Comparison of ENCODE assay signal across 2 cellular contexts in genomic region chr4:145824469-145824868, GRCh38.
TF ChIP-seq lines count a peak whose summit lies in the region.

No MANE protein-coding gene starts in this region.

TF ChIP-seq in GM23338, 12 proteins besides CTCF, POLR2A, EP300 and RAD21 (continued from another document):
- TF ChIP-seq, protein P1, sequence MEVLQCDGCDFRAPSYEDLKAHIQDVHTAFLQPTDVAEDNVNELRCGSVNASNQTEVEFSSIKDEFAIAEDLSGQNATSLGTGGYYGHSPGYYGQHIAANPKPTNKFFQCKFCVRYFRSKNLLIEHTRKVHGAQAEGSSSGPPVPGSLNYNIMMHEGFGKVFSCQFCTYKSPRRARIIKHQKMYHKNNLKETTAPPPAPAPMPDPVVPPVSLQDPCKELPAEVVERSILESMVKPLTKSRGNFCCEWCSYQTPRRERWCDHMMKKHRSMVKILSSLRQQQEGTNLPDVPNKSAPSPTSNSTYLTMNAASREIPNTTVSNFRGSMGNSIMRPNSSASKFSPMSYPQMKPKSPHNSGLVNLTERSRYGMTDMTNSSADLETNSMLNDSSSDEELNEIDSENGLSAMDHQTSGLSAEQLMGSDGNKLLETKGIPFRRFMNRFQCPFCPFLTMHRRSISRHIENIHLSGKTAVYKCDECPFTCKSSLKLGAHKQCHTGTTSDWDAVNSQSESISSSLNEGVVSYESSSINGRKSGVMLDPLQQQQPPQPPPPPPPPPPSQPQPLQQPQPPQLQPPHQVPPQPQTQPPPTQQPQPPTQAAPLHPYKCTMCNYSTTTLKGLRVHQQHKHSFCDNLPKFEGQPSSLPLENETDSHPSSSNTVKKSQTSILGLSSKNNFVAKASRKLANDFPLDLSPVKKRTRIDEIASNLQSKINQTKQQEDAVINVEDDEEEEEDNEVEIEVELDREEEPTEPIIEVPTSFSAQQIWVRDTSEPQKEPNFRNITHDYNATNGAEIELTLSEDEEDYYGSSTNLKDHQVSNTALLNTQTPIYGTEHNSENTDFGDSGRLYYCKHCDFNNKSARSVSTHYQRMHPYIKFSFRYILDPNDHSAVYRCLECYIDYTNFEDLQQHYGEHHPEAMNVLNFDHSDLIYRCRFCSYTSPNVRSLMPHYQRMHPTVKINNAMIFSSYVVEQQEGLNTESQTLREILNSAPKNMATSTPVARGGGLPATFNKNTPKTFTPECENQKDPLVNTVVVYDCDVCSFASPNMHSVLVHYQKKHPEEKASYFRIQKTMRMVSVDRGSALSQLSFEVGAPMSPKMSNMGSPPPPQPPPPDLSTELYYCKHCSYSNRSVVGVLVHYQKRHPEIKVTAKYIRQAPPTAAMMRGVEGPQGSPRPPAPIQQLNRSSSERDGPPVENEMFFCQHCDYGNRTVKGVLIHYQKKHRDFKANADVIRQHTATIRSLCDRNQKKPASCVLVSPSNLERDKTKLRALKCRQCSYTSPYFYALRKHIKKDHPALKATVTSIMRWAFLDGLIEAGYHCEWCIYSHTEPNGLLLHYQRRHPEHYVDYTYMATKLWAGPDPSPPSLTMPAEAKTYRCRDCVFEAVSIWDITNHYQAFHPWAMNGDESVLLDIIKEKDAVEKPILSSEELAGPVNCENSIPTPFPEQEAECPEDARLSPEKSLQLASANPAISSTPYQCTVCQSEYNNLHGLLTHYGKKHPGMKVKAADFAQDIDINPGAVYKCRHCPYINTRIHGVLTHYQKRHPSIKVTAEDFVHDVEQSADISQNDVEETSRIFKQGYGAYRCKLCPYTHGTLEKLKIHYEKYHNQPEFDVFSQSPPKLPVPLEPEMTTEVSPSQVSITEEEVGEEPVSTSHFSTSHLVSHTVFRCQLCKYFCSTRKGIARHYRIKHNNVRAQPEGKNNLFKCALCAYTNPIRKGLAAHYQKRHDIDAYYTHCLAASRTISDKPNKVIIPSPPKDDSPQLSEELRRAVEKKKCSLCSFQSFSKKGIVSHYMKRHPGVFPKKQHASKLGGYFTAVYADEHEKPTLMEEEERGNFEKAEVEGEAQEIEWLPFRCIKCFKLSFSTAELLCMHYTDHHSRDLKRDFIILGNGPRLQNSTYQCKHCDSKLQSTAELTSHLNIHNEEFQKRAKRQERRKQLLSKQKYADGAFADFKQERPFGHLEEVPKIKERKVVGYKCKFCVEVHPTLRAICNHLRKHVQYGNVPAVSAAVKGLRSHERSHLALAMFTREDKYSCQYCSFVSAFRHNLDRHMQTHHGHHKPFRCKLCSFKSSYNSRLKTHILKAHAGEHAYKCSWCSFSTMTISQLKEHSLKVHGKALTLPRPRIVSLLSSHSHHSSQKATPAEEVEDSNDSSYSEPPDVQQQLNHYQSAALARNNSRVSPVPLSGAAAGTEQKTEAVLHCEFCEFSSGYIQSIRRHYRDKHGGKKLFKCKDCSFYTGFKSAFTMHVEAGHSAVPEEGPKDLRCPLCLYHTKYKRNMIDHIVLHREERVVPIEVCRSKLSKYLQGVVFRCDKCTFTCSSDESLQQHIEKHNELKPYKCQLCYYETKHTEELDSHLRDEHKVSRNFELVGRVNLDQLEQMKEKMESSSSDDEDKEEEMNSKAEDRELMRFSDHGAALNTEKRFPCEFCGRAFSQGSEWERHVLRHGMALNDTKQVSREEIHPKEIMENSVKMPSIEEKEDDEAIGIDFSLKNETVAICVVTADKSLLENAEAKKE (CRISPR knock-in tag; IDR thresholded peaks at IDR 0.05): no peak
- TF ChIP-seq ZNF114 (CRISPR knock-in tag; IDR thresholded peaks at IDR 0.05): no peak
- TF ChIP-seq ETS1 (IDR thresholded peaks at IDR 0.05): no peak
- no peak for TF ChIP-seq EZH2phosphoT487 (IDR thresholded peaks at IDR 0.05; ENCODE audit: unreplicated experiment)
- TF ChIP-seq, protein P2, sequence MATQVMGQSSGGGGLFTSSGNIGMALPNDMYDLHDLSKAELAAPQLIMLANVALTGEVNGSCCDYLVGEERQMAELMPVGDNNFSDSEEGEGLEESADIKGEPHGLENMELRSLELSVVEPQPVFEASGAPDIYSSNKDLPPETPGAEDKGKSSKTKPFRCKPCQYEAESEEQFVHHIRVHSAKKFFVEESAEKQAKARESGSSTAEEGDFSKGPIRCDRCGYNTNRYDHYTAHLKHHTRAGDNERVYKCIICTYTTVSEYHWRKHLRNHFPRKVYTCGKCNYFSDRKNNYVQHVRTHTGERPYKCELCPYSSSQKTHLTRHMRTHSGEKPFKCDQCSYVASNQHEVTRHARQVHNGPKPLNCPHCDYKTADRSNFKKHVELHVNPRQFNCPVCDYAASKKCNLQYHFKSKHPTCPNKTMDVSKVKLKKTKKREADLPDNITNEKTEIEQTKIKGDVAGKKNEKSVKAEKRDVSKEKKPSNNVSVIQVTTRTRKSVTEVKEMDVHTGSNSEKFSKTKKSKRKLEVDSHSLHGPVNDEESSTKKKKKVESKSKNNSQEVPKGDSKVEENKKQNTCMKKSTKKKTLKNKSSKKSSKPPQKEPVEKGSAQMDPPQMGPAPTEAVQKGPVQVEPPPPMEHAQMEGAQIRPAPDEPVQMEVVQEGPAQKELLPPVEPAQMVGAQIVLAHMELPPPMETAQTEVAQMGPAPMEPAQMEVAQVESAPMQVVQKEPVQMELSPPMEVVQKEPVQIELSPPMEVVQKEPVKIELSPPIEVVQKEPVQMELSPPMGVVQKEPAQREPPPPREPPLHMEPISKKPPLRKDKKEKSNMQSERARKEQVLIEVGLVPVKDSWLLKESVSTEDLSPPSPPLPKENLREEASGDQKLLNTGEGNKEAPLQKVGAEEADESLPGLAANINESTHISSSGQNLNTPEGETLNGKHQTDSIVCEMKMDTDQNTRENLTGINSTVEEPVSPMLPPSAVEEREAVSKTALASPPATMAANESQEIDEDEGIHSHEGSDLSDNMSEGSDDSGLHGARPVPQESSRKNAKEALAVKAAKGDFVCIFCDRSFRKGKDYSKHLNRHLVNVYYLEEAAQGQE (IDR thresholded peaks at IDR 0.05; ENCODE audit: unreplicated experiment): no peak
- TF ChIP-seq ZNF331 (CRISPR knock-in tag; IDR thresholded peaks at IDR 0.05; ENCODE audit: low read depth): no peak
- no peak for TF ChIP-seq JUNB (IDR thresholded peaks at IDR 0.05; ENCODE audit: unreplicated experiment)
- TF ChIP-seq STAT1 (IDR thresholded peaks at IDR 0.05; ENCODE audit: unreplicated experiment): no peak

TF ChIP-seq in WTC11, 78 proteins besides CTCF, POLR2A, EP300 and RAD21 (continued from another document):
- TF ChIP-seq, protein P3, sequence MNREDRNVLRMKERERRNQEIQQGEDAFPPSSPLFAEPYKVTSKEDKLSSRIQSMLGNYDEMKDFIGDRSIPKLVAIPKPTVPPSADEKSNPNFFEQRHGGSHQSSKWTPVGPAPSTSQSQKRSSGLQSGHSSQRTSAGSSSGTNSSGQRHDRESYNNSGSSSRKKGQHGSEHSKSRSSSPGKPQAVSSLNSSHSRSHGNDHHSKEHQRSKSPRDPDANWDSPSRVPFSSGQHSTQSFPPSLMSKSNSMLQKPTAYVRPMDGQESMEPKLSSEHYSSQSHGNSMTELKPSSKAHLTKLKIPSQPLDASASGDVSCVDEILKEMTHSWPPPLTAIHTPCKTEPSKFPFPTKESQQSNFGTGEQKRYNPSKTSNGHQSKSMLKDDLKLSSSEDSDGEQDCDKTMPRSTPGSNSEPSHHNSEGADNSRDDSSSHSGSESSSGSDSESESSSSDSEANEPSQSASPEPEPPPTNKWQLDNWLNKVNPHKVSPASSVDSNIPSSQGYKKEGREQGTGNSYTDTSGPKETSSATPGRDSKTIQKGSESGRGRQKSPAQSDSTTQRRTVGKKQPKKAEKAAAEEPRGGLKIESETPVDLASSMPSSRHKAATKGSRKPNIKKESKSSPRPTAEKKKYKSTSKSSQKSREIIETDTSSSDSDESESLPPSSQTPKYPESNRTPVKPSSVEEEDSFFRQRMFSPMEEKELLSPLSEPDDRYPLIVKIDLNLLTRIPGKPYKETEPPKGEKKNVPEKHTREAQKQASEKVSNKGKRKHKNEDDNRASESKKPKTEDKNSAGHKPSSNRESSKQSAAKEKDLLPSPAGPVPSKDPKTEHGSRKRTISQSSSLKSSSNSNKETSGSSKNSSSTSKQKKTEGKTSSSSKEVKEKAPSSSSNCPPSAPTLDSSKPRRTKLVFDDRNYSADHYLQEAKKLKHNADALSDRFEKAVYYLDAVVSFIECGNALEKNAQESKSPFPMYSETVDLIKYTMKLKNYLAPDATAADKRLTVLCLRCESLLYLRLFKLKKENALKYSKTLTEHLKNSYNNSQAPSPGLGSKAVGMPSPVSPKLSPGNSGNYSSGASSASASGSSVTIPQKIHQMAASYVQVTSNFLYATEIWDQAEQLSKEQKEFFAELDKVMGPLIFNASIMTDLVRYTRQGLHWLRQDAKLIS (CRISPR knock-in tag; IDR thresholded peaks at IDR 0.05; ENCODE audit: borderline replicate concordance): no peak
- TF ChIP-seq ATF1 (CRISPR knock-in tag; IDR thresholded peaks at IDR 0.05) (no peak), NFYB (CRISPR knock-in tag; conservative IDR thresholded peaks at IDR 0.05; ENCODE audit: low read depth) (peak; percentile 52), GABPB1 (CRISPR knock-in tag; IDR thresholded peaks at IDR 0.05) (no peak), HMGA2 (CRISPR knock-in tag; IDR thresholded peaks at IDR 0.05) (no peak)
- TF ChIP-seq, protein P4, sequence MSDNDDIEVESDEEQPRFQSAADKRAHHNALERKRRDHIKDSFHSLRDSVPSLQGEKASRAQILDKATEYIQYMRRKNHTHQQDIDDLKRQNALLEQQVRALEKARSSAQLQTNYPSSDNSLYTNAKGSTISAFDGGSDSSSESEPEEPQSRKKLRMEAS (CRISPR knock-in tag; IDR thresholded peaks at IDR 0.05): no peak
